1 cellular context compared by ENCODE assay signal in the genomic region with DNA sequence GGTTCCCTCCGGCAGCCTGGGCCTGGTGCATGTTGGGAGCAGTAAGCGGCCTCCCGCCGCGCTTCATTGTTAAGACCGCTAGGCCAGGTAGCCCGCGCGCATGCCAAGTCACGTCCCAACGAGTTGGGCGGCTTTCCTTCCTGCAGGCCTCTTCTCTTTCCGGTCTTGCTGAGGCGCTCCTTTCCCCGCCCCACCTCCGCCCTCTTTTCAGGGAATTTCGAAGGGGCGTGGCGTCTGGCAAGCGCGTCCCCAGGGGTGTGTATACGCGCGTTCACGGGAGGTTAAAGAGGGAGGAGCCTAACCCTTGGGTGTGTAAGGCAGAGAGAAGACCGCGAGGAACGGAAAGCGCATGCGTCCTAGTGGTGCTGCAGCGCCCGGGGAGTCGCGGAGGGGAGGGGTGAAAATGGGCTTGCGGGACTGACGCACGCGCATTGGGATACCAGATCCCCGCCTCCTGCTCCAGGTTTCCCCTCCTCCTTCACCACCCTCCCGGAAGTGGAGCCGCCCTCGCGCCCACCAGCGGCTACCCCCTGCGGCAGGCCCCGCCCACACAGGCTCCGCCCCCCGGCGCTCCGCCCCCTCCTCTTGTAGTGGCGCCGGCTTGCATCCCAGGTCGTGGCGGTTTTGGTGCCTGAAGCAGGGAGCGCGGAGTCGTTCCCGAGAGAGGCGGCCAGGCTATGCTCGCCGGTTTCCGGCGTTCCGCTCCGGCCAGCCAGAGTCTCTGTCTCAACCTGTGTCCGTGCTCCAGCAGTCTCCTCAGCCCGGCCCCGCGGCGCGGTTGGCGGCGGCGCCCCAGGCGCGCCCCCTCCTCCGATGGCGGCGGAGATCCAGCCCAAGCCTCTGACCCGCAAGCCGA.
TF ChIP-seq lines count a peak whose summit lies in the region.

A gene with protein sequence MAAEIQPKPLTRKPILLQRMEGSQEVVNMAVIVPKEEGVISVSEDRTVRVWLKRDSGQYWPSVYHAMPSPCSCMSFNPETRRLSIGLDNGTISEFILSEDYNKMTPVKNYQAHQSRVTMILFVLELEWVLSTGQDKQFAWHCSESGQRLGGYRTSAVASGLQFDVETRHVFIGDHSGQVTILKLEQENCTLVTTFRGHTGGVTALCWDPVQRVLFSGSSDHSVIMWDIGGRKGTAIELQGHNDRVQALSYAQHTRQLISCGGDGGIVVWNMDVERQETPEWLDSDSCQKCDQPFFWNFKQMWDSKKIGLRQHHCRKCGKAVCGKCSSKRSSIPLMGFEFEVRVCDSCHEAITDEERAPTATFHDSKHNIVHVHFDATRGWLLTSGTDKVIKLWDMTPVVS (plus strand): TSS at position 588 of the 856 bp plus-strand sequence. CDS start 226 bp downstream, at position 814.

TF ChIP-seq in K562, 482 proteins besides CTCF, POLR2A, EP300 and RAD21 (continued from another document and continues in another):
- TF ChIP-seq, protein P1, sequence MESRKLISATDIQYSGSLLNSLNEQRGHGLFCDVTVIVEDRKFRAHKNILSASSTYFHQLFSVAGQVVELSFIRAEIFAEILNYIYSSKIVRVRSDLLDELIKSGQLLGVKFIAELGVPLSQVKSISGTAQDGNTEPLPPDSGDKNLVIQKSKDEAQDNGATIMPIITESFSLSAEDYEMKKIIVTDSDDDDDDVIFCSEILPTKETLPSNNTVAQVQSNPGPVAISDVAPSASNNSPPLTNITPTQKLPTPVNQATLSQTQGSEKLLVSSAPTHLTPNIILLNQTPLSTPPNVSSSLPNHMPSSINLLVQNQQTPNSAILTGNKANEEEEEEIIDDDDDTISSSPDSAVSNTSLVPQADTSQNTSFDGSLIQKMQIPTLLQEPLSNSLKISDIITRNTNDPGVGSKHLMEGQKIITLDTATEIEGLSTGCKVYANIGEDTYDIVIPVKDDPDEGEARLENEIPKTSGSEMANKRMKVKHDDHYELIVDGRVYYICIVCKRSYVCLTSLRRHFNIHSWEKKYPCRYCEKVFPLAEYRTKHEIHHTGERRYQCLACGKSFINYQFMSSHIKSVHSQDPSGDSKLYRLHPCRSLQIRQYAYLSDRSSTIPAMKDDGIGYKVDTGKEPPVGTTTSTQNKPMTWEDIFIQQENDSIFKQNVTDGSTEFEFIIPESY (CRISPR knock-in tag; IDR thresholded peaks at IDR 0.05): 0 out of 2 replicates have a peak, but pooled peaks have one; percentile 27
- TF ChIP-seq, protein P2, sequence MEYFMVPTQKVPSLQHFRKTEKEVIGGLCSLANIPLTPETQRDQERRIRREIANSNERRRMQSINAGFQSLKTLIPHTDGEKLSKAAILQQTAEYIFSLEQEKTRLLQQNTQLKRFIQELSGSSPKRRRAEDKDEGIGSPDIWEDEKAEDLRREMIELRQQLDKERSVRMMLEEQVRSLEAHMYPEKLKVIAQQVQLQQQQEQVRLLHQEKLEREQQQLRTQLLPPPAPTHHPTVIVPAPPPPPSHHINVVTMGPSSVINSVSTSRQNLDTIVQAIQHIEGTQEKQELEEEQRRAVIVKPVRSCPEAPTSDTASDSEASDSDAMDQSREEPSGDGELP (CRISPR knock-in tag; IDR thresholded peaks at IDR 0.05; ENCODE audit: borderline replicate concordance): peak; percentile 65; the same call in 1 of the 2 replicates
- TF ChIP-seq CBX8 (IDR thresholded peaks at IDR 0.05; ENCODE audit: borderline replicate concordance, extremely low read depth, low read depth, low read length, poor library complexity, severe bottlenecking): no peak
- TF ChIP-seq, protein P3, sequence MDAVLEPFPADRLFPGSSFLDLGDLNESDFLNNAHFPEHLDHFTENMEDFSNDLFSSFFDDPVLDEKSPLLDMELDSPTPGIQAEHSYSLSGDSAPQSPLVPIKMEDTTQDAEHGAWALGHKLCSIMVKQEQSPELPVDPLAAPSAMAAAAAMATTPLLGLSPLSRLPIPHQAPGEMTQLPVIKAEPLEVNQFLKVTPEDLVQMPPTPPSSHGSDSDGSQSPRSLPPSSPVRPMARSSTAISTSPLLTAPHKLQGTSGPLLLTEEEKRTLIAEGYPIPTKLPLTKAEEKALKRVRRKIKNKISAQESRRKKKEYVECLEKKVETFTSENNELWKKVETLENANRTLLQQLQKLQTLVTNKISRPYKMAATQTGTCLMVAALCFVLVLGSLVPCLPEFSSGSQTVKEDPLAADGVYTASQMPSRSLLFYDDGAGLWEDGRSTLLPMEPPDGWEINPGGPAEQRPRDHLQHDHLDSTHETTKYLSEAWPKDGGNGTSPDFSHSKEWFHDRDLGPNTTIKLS (IDR thresholded peaks at IDR 0.05; ENCODE audit: borderline replicate concordance, low read depth): peak; percentile 70
- peak; percentile 24; the same call in 1 of the 2 replicates for TF ChIP-seq ZKSCAN1 (IDR thresholded peaks at IDR 0.05; ENCODE audit: low read depth, low read length)
- TF ChIP-seq, protein P4, sequence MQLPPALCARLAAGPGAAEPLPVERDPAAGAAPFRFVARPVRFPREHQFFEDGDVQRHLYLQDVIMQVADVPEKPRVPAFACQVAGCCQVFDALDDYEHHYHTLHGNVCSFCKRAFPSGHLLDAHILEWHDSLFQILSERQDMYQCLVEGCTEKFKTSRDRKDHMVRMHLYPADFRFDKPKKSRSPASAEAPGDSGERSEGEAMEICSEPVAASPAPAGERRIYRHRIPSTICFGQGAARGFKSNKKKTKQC (CRISPR knock-in tag; IDR thresholded peaks at IDR 0.05): no peak
- peak in 1 of 2 experiments; percentile 11; a peak in 1 of 3 replicates for TF ChIP-seq CBX3 (IDR thresholded peaks at IDR 0.05; ENCODE audit: borderline replicate concordance in 1 of 2, low read length in 2 of 2)
- TF ChIP-seq CSDE1 (IDR thresholded peaks at IDR 0.05): no peak
- TF ChIP-seq SNRNP70 (optimal IDR thresholded peaks at IDR 0.05; ENCODE audit: low read depth, low read length): no peak
- TF ChIP-seq ZNF3 (CRISPR knock-in tag; IDR thresholded peaks at IDR 0.05): no peak
- no peak for TF ChIP-seq MXI1 (IDR thresholded peaks at IDR 0.05; ENCODE audit: low read depth, low read length)
- TF ChIP-seq, protein P5, sequence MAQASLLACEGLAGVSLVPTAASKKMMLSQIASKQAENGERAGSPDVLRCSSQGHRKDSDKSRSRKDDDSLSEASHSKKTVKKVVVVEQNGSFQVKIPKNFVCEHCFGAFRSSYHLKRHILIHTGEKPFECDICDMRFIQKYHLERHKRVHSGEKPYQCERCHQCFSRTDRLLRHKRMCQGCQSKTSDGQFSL (CRISPR knock-in tag; IDR thresholded peaks at IDR 0.05): no peak
- TF ChIP-seq, protein P5 (tag; IDR thresholded peaks at IDR 0.05): no peak
- TF ChIP-seq, protein P6, sequence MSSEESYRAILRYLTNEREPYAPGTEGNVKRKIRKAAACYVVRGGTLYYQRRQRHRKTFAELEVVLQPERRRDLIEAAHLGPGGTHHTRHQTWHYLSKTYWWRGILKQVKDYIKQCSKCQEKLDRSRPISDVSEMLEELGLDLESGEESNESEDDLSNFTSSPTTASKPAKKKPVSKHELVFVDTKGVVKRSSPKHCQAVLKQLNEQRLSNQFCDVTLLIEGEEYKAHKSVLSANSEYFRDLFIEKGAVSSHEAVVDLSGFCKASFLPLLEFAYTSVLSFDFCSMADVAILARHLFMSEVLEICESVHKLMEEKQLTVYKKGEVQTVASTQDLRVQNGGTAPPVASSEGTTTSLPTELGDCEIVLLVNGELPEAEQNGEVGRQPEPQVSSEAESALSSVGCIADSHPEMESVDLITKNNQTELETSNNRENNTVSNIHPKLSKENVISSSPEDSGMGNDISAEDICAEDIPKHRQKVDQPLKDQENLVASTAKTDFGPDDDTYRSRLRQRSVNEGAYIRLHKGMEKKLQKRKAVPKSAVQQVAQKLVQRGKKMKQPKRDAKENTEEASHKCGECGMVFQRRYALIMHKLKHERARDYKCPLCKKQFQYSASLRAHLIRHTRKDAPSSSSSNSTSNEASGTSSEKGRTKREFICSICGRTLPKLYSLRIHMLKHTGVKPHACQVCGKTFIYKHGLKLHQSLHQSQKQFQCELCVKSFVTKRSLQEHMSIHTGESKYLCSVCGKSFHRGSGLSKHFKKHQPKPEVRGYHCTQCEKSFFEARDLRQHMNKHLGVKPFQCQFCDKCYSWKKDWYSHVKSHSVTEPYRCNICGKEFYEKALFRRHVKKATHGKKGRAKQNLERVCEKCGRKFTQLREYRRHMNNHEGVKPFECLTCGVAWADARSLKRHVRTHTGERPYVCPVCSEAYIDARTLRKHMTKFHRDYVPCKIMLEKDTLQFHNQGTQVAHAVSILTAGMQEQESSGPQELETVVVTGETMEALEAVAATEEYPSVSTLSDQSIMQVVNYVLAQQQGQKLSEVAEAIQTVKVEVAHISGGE (CRISPR knock-in tag; IDR thresholded peaks at IDR 0.05): peak in 1 of 3 experiments; percentile 63; a peak in 2 of 6 replicates
- TF ChIP-seq TEAD1 (CRISPR knock-in tag; IDR thresholded peaks at IDR 0.05): peak; percentile 33 to 35; a peak in 1 of 4 replicates
- 0 out of 2 replicates have a peak, but pooled peaks have one; percentile 32 for TF ChIP-seq MYC (IDR thresholded peaks at IDR 0.05; ENCODE audit: low read depth, low read length)
- TF ChIP-seq MYC (CRISPR knock-in tag; IDR thresholded peaks at IDR 0.05; ENCODE audit: borderline replicate concordance, low read depth): no peak
- no peak for TF ChIP-seq KAT7 (CRISPR knock-in tag; IDR thresholded peaks at IDR 0.05; ENCODE audit: borderline replicate concordance)
- TF ChIP-seq ZNF77 (CRISPR knock-in tag; IDR thresholded peaks at IDR 0.05): no peak
- 0 out of 4 replicates have a peak, but pooled peaks of 1 of the 2 experiments have one; percentile 11 for TF ChIP-seq RCOR1 (IDR thresholded peaks at IDR 0.05; ENCODE audit: borderline replicate concordance in 1 of 2, low read depth in 2 of 2, low read length in 2 of 2)
- TF ChIP-seq, protein P7, sequence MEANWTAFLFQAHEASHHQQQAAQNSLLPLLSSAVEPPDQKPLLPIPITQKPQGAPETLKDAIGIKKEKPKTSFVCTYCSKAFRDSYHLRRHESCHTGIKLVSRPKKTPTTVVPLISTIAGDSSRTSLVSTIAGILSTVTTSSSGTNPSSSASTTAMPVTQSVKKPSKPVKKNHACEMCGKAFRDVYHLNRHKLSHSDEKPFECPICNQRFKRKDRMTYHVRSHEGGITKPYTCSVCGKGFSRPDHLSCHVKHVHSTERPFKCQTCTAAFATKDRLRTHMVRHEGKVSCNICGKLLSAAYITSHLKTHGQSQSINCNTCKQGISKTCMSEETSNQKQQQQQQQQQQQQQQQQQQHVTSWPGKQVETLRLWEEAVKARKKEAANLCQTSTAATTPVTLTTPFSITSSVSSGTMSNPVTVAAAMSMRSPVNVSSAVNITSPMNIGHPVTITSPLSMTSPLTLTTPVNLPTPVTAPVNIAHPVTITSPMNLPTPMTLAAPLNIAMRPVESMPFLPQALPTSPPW (CRISPR knock-in tag; IDR thresholded peaks at IDR 0.05): peak; percentile 97
- TF ChIP-seq, protein P8, sequence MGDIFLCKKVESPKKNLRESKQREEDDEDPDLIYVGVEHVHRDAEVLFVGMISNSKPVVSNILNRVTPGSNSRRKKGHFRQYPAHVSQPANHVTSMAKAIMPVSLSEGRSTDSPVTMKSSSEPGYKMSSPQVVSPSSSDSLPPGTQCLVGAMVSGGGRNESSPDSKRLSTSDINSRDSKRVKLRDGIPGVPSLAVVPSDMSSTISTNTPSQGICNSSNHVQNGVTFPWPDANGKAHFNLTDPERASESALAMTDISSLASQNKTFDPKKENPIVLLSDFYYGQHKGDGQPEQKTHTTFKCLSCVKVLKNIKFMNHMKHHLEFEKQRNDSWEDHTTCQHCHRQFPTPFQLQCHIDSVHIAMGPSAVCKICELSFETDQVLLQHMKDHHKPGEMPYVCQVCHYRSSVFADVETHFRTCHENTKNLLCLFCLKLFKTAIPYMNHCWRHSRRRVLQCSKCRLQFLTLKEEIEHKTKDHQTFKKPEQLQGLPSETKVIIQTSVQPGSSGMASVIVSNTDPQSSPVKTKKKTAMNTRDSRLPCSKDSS (IDR thresholded peaks at IDR 0.05; ENCODE audit: low read depth, partially characterized antibody): no peak
